10 cellular contexts compared by ENCODE assay signal in the genomic region with DNA sequence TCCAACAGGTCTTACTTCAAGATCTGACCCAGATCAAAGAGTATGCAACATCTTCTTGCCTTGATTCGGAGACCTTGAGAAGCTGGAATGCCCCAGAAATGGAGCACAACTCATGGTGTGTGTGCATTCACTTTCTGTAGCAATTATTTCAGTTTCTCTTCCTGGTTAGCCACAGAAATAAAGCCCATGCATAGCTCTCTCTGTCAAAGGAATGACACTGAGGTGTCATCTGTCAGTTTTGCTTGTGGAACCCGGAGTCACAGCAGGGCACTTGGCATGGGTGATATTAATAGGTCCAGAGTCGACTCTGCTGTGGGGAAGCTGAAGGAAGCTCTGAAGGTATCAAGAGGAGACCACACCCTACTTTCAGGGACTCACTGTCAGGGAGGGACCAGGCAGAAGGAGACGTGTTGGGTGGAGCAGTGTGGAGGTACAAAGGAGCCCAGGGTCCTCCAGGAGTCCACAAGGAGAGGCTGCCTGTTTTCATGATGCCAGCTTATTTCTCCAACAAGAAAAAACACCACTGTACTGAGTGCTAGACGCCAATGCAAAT. TPM values are rescaled to one million over a fixed set of nuclear protein-coding genes. Genes with fewer than 3 reads are reported as not detected.
DNase-seq lines count a peak whose midpoint lies in the region; ATAC-seq and FAIRE-seq lines count a peak whose summit lies in the region.
"Had no signal": no experiment of that assay in that cellular context is flagged by ENCODE, and none has a peak within 500 bp of the region (broad histone marks: within the 10 kb centered on the region; RNA-seq: fewer than 3 reads in every experiment).

No MANE protein-coding gene starts in this region.

- no peaks in the 10 kb centered on the region for H3K4me1 ChIP-seq in small intestine (ENCODE audit: control insufficient read depth in 2 of 2, insufficient read depth in 1 of 2, low read depth in 1 of 2, low read length in 1 of 2)
- H3K4me1 ChIP-seq in CD8-positive, alpha-beta memory T cell (ENCODE audit: insufficient read depth, low read length), result peaks cover 15% of the 10 kb centered on the region

- POLR2A ChIA-PET in CD8-positive, alpha-beta memory T cell (lab: Charles Lee), result no interaction called here

- no peaks in the 10 kb centered on the region for H3K9me3 ChIP-seq in small intestine (ENCODE audit: control insufficient read depth, low read depth)
- no peaks in the 10 kb centered on the region for H3K9me3 ChIP-seq in CD8-positive, alpha-beta memory T cell (ENCODE audit: low read length)

- H3K36me3 Mint-ChIP-seq in activated naive CD8-positive, alpha-beta T cell treated with anti-CD3 and anti-CD28 coated beads for 36 hours, result peaks cover 5% of the 10 kb centered on the region
- H3K36me3 Mint-ChIP-seq in CD8-positive, alpha-beta memory T cell, result no peaks in the 10 kb centered on the region

- H3K4me3 ChIP-seq in small intestine (ENCODE audit: low read depth in 1 of 2, low read length in 2 of 2), result no peak overlapping the region
- no peak overlapping the region for H3K4me3 ChIP-seq in CD8-positive, alpha-beta memory T cell (ENCODE audit: low read length)

- peaks cover 8% of the 10 kb centered on the region for H3K9me3 Mint-ChIP-seq in activated naive CD8-positive, alpha-beta T cell treated with anti-CD3 and anti-CD28 coated beads for 36 hours
- peaks cover 0 to 4% (median 0%) of the 10 kb centered on the region in 5 donors for H3K9me3 Mint-ChIP-seq in CD8-positive, alpha-beta memory T cell

- H3K27ac Mint-ChIP-seq in activated naive CD8-positive, alpha-beta T cell treated with anti-CD3 and anti-CD28 coated beads for 36 hours, result peak overlapping the region; percentile 21
- no peak overlapping the region for H3K27ac Mint-ChIP-seq in CD8-positive, alpha-beta memory T cell

- 40 to 63% (median 48%) methylated on average over 5 of the region's 5 CpGs for WGBS in small intestine, 3 donors

- H3K27me3 Mint-ChIP-seq in activated naive CD8-positive, alpha-beta T cell treated with anti-CD3 and anti-CD28 coated beads for 36 hours, result no peaks in the 10 kb centered on the region
- H3K27me3 Mint-ChIP-seq in CD8-positive, alpha-beta memory T cell, result no peaks in the 10 kb centered on the region
- H3K27me3 Mint-ChIP-seq: natural killer cell treated with Interleukin-12 subunit alpha and Interleukin-12 subunit beta and Interleukin-15 and Interleukin-18, amount 100 ng/mL, for 72 hours had no signal

- ATAC-seq in GM18861 (IDR thresholded peaks at IDR 0.05; ENCODE audit: unreplicated experiment), result peak; percentile 43
- peak; percentile 60 for ATAC-seq in GM21381 (IDR thresholded peaks at IDR 0.05; ENCODE audit: unreplicated experiment)
- ATAC-seq in HG03060 (IDR thresholded peaks at IDR 0.05; ENCODE audit: low read depth, unreplicated experiment), result peak; percentile 36

- no peaks in the 10 kb centered on the region for H3K27me3 ChIP-seq in small intestine (ENCODE audit: control insufficient read depth in 2 of 2, insufficient read depth in 2 of 2, low read length in 2 of 2)
- H3K27me3 ChIP-seq in CD8-positive, alpha-beta memory T cell (ENCODE audit: insufficient read depth, low read length, poor library complexity, severe bottlenecking), result no peaks in the 10 kb centered on the region

- DNase-seq in activated naive CD8-positive, alpha-beta T cell treated with anti-CD3 and anti-CD28 coated beads for 36 hours, result no peak
- DNase-seq in globus pallidus (ENCODE audit: low spot score) (no peak), small intestine (no peak), activated T-cell treated with anti-CD3 and anti-CD28 coated beads for 4 hours (no peak)
- no peak for DNase-seq in CD8-positive, alpha-beta memory T cell
- DNase-seq: NCI-H1105 had no signal

- H3K36me3 ChIP-seq in small intestine (ENCODE audit: control insufficient read depth in 2 of 2, insufficient read depth in 2 of 2, low read length in 2 of 2), result no peaks in the 10 kb centered on the region
- no peaks in the 10 kb centered on the region for H3K36me3 ChIP-seq in CD8-positive, alpha-beta memory T cell (ENCODE audit: insufficient read depth, low read length)

- CTCF ChIA-PET in CD8-positive, alpha-beta memory T cell (lab: Charles Lee), result no interaction called here

- no peak for FAIRE-seq in small intestine (lab: Jason Lieb, UNC)

- H3K4me1 Mint-ChIP-seq in activated naive CD8-positive, alpha-beta T cell treated with anti-CD3 and anti-CD28 coated beads for 36 hours, result peaks cover 30% of the 10 kb centered on the region
- peaks cover 3 to 14% (median 6%) of the 10 kb centered on the region in 3 donors for H3K4me1 Mint-ChIP-seq in CD8-positive, alpha-beta memory T cell

- no peak overlapping the region for H3K4me3 Mint-ChIP-seq in activated naive CD8-positive, alpha-beta T cell treated with anti-CD3 and anti-CD28 coated beads for 36 hours
- no peak overlapping the region for H3K4me3 Mint-ChIP-seq in CD8-positive, alpha-beta memory T cell
- H3K4me3 Mint-ChIP-seq: natural killer cell treated with Interleukin-12 subunit alpha and Interleukin-12 subunit beta and Interleukin-15 and Interleukin-18, amount 100 ng/mL, for 72 hours had no signal

- H3K27ac ChIP-seq in small intestine (ENCODE audit: low read depth in 1 of 2, low read length in 1 of 2), result no peak overlapping the region
- H3K27ac ChIP-seq in CD8-positive, alpha-beta memory T cell (ENCODE audit: low read depth, low read length), result no peak overlapping the region

RNA-seq across cellular contexts. Expression of gene CLNK, which starts 10.7 kb away (rescaled TPM):
- under 1 TPM; 0.32 to 0.35 TPM for total RNA-seq in activated naive CD8-positive, alpha-beta T cell treated with anti-CD3 and anti-CD28 coated beads for 36 hours
- under 1 TPM in 1 of 3 donors, not detected in 2; 0.04 TPM for polyA plus RNA-seq in small intestine
- total RNA-seq in CD8-positive, alpha-beta memory T cell, result under 1 TPM; 0.11 to 0.31 TPM
- not detected for polyA plus RNA-seq in CD8-positive, alpha-beta memory T cell
